Comparison of ENCODE assay signal across 17 cellular contexts in the genomic region with DNA sequence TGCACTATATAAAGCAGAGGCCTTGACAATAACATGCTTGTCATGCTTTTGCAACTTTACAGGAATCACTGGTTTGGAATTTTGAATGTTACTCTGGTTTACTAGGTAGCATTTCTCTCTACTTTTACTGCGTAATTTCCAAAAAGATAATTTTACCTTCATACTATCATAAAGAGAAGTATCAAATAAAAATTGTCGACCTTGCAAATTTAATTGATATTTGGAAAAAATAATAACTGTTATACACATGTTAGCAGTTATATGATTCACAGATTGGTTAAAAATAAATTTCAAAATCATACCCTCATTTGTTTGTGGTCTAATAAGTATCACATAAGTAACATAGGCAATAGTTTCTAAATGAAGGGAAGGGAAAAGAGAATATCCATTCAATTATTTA.
DNase-seq lines count a peak whose midpoint lies in the region; ATAC-seq, FAIRE-seq and TF ChIP-seq lines count a peak whose summit lies in the region.
"Had no signal": no experiment of that assay in that cellular context is flagged by ENCODE, and none has a peak within 500 bp of the region (broad histone marks: within the 10 kb centered on the region; RNA-seq: fewer than 3 reads in every experiment).

No MANE protein-coding gene starts in this region.

- CTCF ChIA-PET in H1 (lab: Charles Lee; ENCODE audit: partially characterized antibody) = interaction anchor here (1.1 kb wide), 1 partner anchor 627 kb away, joined by 3 read pairs; no protein-coding TSS in a partner anchor

- H3K4me3 ChIP-seq in GM23248 = no peak overlapping the region
- H3K4me3 ChIP-seq in H1 (ENCODE audit: extremely low read depth in 1 of 4, insufficient read depth in 2 of 4, low read depth in 3 of 4, low read length in 4 of 4) = no peak overlapping the region
- H3K4me3 ChIP-seq: HAP-1 had no signal

- no peaks in the 10 kb centered on the region for H3K36me3 ChIP-seq in GM23248 (ENCODE audit: low read depth)
- no peaks in the 10 kb centered on the region for H3K36me3 ChIP-seq in H1 (ENCODE audit: control insufficient read depth in 2 of 4, insufficient read depth in 4 of 4, low read length in 3 of 4)
- H3K36me3 ChIP-seq: HAP-1 had no signal

- no peak for TF ChIP-seq CTCF in H1 (IDR thresholded peaks at IDR 0.05; ENCODE audit: control extremely low read depth in 1 of 3, insufficient read depth in 1 of 3, low read depth in 1 of 3, low read length in 3 of 3)

- H3K23me2 ChIP-seq in H1 (ENCODE audit: low read depth, low read length) = no peaks in the 10 kb centered on the region

- no peak overlapping the region for H3K14ac ChIP-seq in H1 (ENCODE audit: insufficient read length)

- no peak for TF ChIP-seq EP300 in H1 (IDR thresholded peaks at IDR 0.05; ENCODE audit: borderline replicate concordance in 1 of 2, low read depth in 2 of 2, low read length in 2 of 2)

- H2AK5ac ChIP-seq in H1 (ENCODE audit: low read depth, low read length) = no peak overlapping the region

- no peak overlapping the region for H4K8ac ChIP-seq in H1 (ENCODE audit: extremely low read depth, insufficient read depth, low read length)

- H3K79me1 ChIP-seq in H1 (ENCODE audit: low read depth, low read length) = no peaks in the 10 kb centered on the region

- H3K79me2 ChIP-seq in GM23248 (ENCODE audit: insufficient read depth) (no peaks in the 10 kb centered on the region), H1 (ENCODE audit: control insufficient read depth in 1 of 2, insufficient read depth in 2 of 2, low read length in 2 of 2) (no peaks in the 10 kb centered on the region)

- H4K20me1 ChIP-seq in GM23248 (ENCODE audit: insufficient read depth) = no peaks in the 10 kb centered on the region
- no peaks in the 10 kb centered on the region for H4K20me1 ChIP-seq in H1 (replicated peaks in 1 of 2; ENCODE audit: control insufficient read depth in 1 of 2, insufficient read depth in 2 of 2, low read length in 2 of 2)

- H4K5ac ChIP-seq in H1 (ENCODE audit: insufficient read length, low read depth, low read length) = no peak overlapping the region

- in situ Hi-C loops in GM23248 (cut with MboI) = no loop called here

- H3K9ac ChIP-seq in GM23248 (no peak overlapping the region), H1 (replicated peaks in 1 of 4; ENCODE audit: extremely low read depth in 1 of 4, low read depth in 3 of 4, low read length in 3 of 4) (no peak overlapping the region)

- no peak overlapping the region for H3K4me2 ChIP-seq in GM23248 (ENCODE audit: unreplicated experiment)
- H3K4me2 ChIP-seq in H1 (ENCODE audit: insufficient read depth in 1 of 2, low read depth in 2 of 2, low read length in 2 of 2) = no peak overlapping the region

- H3K4me1 ChIP-seq in GM23248 (ENCODE audit: insufficient read depth) (no peaks in the 10 kb centered on the region), H1 (replicated peaks in 1 of 4; ENCODE audit: control insufficient read depth in 3 of 4, insufficient read depth in 4 of 4, low read length in 3 of 4) (no peaks in the 10 kb centered on the region)
- H3K4me1 ChIP-seq: HAP-1 had no signal

- WGBS in GM23248 (ENCODE audit: low coverage in 1 of 2, low lambda C conversion rate in 2 of 2, missing lambda C conversion rate in 2 of 2), 2 experiments = 64 to 73% methylated on average over 2 of the region's 2 CpGs
- WGBS in H1 (ENCODE audit: extremely low coverage in 1 of 2, insufficient coverage in 1 of 2, insufficient read length in 1 of 2, insufficient replicate concordance in 2 of 2, low coverage in 1 of 2, low lambda C conversion rate in 2 of 2, missing lambda C conversion rate in 1 of 2), 2 experiments = 82% methylated on average over 2 of the region's 2 CpGs; no CpG with 5 or more reads in 1 of the 2 experiments

- H3K9me3 ChIP-seq in GM23248 (ENCODE audit: low read depth) = no peaks in the 10 kb centered on the region
- no peaks in the 10 kb centered on the region for H3K9me3 ChIP-seq in H1 (ENCODE audit: insufficient read depth in 2 of 2, low read depth in 1 of 2, low read length in 1 of 2)
- H3K9me3 ChIP-seq: HAP-1 had no signal

- H2AFZ ChIP-seq in GM23248 (no peak overlapping the region), H1 (ENCODE audit: low read length) (no peak overlapping the region)

- H3K9me2 ChIP-seq in GM23248 (ENCODE audit: insufficient read depth) = no peaks in the 10 kb centered on the region

- no peak overlapping the region for H3K56ac ChIP-seq in H1 (replicated peaks; ENCODE audit: insufficient read length, low read depth, low read length)

- POLR2A ChIA-PET in H1 (lab: Charles Lee; ENCODE audit: partially characterized antibody) = no interaction called here

- no peak overlapping the region for H2BK5ac ChIP-seq in H1 (ENCODE audit: low read depth, low read length)

- H2BK12ac ChIP-seq in H1 (ENCODE audit: low read depth, low read length) = no peak overlapping the region

- no peak for TF ChIP-seq POLR2A in H1 (IDR thresholded peaks at IDR 0.05; ENCODE audit: control extremely low read depth in 1 of 2, low read depth in 2 of 2, low read length in 2 of 2)

- no peaks in the 10 kb centered on the region for H3K27me3 ChIP-seq in GM23248 (replicated peaks; ENCODE audit: insufficient read depth)
- H3K27me3 ChIP-seq in H1 (replicated peaks in 1 of 4; ENCODE audit: control insufficient read depth in 3 of 4, extremely low read depth in 1 of 4, insufficient read depth in 3 of 4, low read length in 3 of 4) = no peaks in the 10 kb centered on the region

- no peak overlapping the region for H2BK120ac ChIP-seq in H1 (replicated peaks; ENCODE audit: low read depth, low read length)

- H3K27ac ChIP-seq in GM23248 (no peak overlapping the region), H1 (ENCODE audit: low read depth, low read length) (no peak overlapping the region)
- H3K27ac ChIP-seq: C4-2B had no signal

- no peaks in the 10 kb centered on the region for H3F3A ChIP-seq in GM23248 (ENCODE audit: insufficient read depth)

- no peak overlapping the region for H2BK20ac ChIP-seq in H1 (ENCODE audit: low read length)

- no peak overlapping the region for H4K91ac ChIP-seq in H1 (replicated peaks; ENCODE audit: insufficient read length, low read length)

- no peak overlapping the region for H3K23ac ChIP-seq in H1 (ENCODE audit: insufficient read length)

- ATAC-seq in HG02973 (IDR thresholded peaks at IDR 0.05; ENCODE audit: unreplicated experiment) = no peak
- ATAC-seq: CD8-positive, alpha-beta T cell had no signal

- FAIRE-seq in H1 (lab: Jason Lieb, UNC) = no peak
- FAIRE-seq: A204.1 had no signal

- DNase-seq in GM23248 (peak; percentile 24), amniotic epithelial cell (ENCODE audit: low read depth) (peak; percentile 54), H1 (ENCODE audit: low read depth in 1 of 2, low spot score in 2 of 2) (no peak), iris pigment epithelial cell (ENCODE audit: low read depth) (peak; percentile 39), UCSD-AML1 (lab: John Stamatoyannopoulos, UW; ENCODE audit: unreplicated experiment) (no peak), NCI-H748 treated with DMSO at 0.1 percent for 48 hours (lab: John Stamatoyannopoulos, UW) (no peak), NCI-H748 (lab: John Stamatoyannopoulos, UW; ENCODE audit: unreplicated experiment) (no peak)
- DNase-seq: AML-193; Calu3; CD8-positive, alpha-beta T cell; DMS79 treated with DMSO at 0.1 percent for 48 hours; GF-D8; KBM-7 had no signal

- no peak overlapping the region for H3K4ac ChIP-seq in H1 (replicated peaks; ENCODE audit: insufficient read length, low read depth, low read length)

- H2BK15ac ChIP-seq in H1 (ENCODE audit: low read length) = no peak overlapping the region

- no peak for TF ChIP-seq RAD21 in H1 (IDR thresholded peaks at IDR 0.05 in 1 of 2, conservative IDR thresholded peaks at IDR 0.05 in 1 of 2; ENCODE audit: low read depth in 2 of 2, low read length in 2 of 2)

- no peak overlapping the region for H3K18ac ChIP-seq in H1 (ENCODE audit: extremely low read depth, low read length)

TF ChIP-seq in H1, 55 proteins besides CTCF, POLR2A, EP300 and RAD21:
- TF ChIP-seq RNF2 (IDR thresholded peaks at IDR 0.05; ENCODE audit: borderline replicate concordance, low read depth, low read length, missing control alignments, poor library complexity, severe bottlenecking) = no peak
- TF ChIP-seq TCF12 (IDR thresholded peaks at IDR 0.05; ENCODE audit: low read depth, low read length) = no peak
- peak; percentile 77; the same call in 1 of the 2 replicates for TF ChIP-seq MAFK (IDR thresholded peaks at IDR 0.05; ENCODE audit: low read depth, low read length)

Comparison
In these comparisons a context has a peak if more than half of its experiments do, and no peak if none do; other contexts are left out.
1. DNase-seq: peak in GM23248 (single experiment), amniotic epithelial cell (single experiment) and iris pigment epithelial cell (single experiment); none in H1 (0 of 2), UCSD-AML1 (single experiment), NCI-H748 treated with DMSO at 0.1 percent for 48 hours (single experiment) and NCI-H748 (single experiment).